15 cellular contexts compared by ENCODE assay signal in the genomic region with DNA sequence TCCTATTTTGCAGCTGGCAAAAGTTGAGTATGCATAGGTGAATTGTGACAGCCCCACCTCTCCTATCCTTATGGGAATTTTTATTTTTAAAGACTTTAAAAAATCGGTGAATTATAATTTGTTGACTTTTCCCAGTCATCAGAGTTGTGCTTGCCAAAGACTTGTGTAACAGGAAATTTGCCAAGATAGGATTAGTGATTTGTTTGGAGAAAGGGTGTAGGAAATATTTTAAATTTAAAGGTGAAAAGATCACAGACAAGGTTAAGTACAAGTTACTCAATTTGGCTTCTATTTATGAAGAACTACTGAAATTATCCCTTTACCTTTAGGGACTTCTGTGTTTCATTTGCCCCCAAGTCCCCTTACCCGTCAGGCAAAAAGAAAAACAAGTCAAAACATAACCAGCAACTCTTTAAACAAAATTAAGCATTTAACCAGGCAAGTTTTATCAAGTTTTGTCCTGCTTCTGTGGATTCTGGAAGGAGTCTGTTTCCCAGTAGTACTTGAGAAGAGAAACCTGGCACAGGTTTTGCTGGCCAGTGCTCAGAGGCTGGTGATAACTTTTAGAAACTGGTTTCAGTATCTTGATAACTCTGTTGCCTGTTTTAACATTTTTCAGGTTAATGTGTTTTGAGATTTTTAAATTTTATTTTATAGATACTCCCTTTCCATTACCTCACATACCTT.
DNase-seq lines count a peak whose midpoint lies in the region; ATAC-seq, FAIRE-seq and TF ChIP-seq lines count a peak whose summit lies in the region.
"Had no signal": no experiment of that assay in that cellular context is flagged by ENCODE, and none has a peak within 500 bp of the region (broad histone marks: within the 10 kb centered on the region; RNA-seq: fewer than 3 reads in every experiment).

No MANE protein-coding gene starts in this region.

- H2BK5ac ChIP-seq in mesenchymal stem cell (ENCODE audit: low read depth, low read length, poor library complexity, severe bottlenecking): no peak overlapping the region

- H3K4ac ChIP-seq in mesenchymal stem cell (ENCODE audit: low read depth in 1 of 2, low read length in 2 of 2): no peak overlapping the region

- no peak for FAIRE-seq in HepG2 (lab: Jason Lieb, UNC)

- peaks cover 45% of the 10 kb centered on the region for H3K27me3 Mint-ChIP-seq in activated CD8-positive, alpha-beta memory T cell treated with anti-CD3 and anti-CD28 coated beads, Interleukin-2, amount 10 ng/mL, durations not matched to agents 7 days and 5 days

- H2AK5ac ChIP-seq in mesenchymal stem cell (ENCODE audit: low read length, severe bottlenecking): no peak overlapping the region

- H4K91ac ChIP-seq in mesenchymal stem cell (ENCODE audit: low read length): no peak overlapping the region

- H3K9ac ChIP-seq in liver (ENCODE audit: low read depth in 1 of 2, low read length in 2 of 2): peak overlapping the region in 1 of 2 donors; percentile 2
- no peak overlapping the region for H3K9ac ChIP-seq in HepG2 (ENCODE audit: insufficient read depth, low read depth, low read length)
- H3K9ac ChIP-seq in mesenchymal stem cell (ENCODE audit: low read length): peak overlapping the region; percentile 8

- TF ChIP-seq EP300 in HepG2 (IDR thresholded peaks at IDR 0.05; ENCODE audit: low read depth in 2 of 2, low read length in 2 of 2) (no peak), HepG2 (CRISPR knock-in tag; IDR thresholded peaks at IDR 0.05; ENCODE audit: borderline replicate concordance) (no peak)

- no peak overlapping the region for H3K23ac ChIP-seq in mesenchymal stem cell (ENCODE audit: low read length in 2 of 2)

- H3K18ac ChIP-seq in mesenchymal stem cell (ENCODE audit: low read depth in 1 of 2, low read length in 2 of 2): no peak overlapping the region

- H2BK120ac ChIP-seq in mesenchymal stem cell (ENCODE audit: low read depth, low read length): peak overlapping the region; percentile 34

- POLR2A ChIA-PET in HepG2 (lab: Yijun Ruan, JAX): no interaction called here

- TF ChIP-seq RAD21 in liver (IDR thresholded peaks at IDR 0.05) (no peak), HepG2 (CRISPR knock-in tag; IDR thresholded peaks at IDR 0.05) (no peak)

- no peak for TF ChIP-seq CTCF in liver (IDR thresholded peaks at IDR 0.05; ENCODE audit: low read depth, low read length, missing input control)
- TF ChIP-seq CTCF in HepG2 (CRISPR knock-in tag; IDR thresholded peaks at IDR 0.05): no peak
- no peak for TF ChIP-seq CTCF in fibroblast of pulmonary artery (IDR thresholded peaks at IDR 0.05; ENCODE audit: low read length, missing control alignments)
- TF ChIP-seq CTCF in GM20000 (IDR thresholded peaks at IDR 0.05; ENCODE audit: extremely low read depth, missing control alignments): no peak

- H3K79me2 ChIP-seq in HepG2 (ENCODE audit: insufficient read depth, low read length): no peaks in the 10 kb centered on the region

- H3K4me3 ChIP-seq in liver (ENCODE audit: low read depth in 1 of 3, low read length in 3 of 3): no peak overlapping the region
- H3K4me3 ChIP-seq in HepG2 (replicated peaks in 1 of 3; ENCODE audit: insufficient read depth in 1 of 3, low read depth in 2 of 3, low read length in 3 of 3): no peak overlapping the region
- H3K4me3 ChIP-seq in fibroblast of pulmonary artery (replicated peaks; ENCODE audit: low read depth, low read length): no peak overlapping the region
- no peak overlapping the region for H3K4me3 ChIP-seq in mesenchymal stem cell (ENCODE audit: insufficient read depth in 1 of 2, low read depth in 1 of 2, low read length in 2 of 2)
- H3K4me3 ChIP-seq: skin epidermis had no signal

- H4K20me1 ChIP-seq in HepG2 (ENCODE audit: insufficient read depth, low read length): no peaks in the 10 kb centered on the region

- no peak overlapping the region for H2BK12ac ChIP-seq in mesenchymal stem cell (ENCODE audit: low read length in 2 of 2)

- H3K4me1 Mint-ChIP-seq in activated CD8-positive, alpha-beta memory T cell treated with anti-CD3 and anti-CD28 coated beads, Interleukin-2, amount 10 ng/mL, durations not matched to agents 7 days and 5 days: peaks cover 15% of the 10 kb centered on the region

- in situ Hi-C loops in HepG2 (cut with HindIII; ENCODE audit: extremely low pct_ligation_motif_present, low pct_unique_long_range_greater_than_20kb): no loop called here

- H3K9me3 ChIP-seq in liver (ENCODE audit: control insufficient read depth in 4 of 4, low read length in 3 of 4) (no peaks in the 10 kb centered on the region), HepG2 (ENCODE audit: low read length) (no peaks in the 10 kb centered on the region), mesenchymal stem cell (ENCODE audit: control insufficient read depth, low read length) (no peaks in the 10 kb centered on the region)

- H3K9me3 Mint-ChIP-seq in activated CD8-positive, alpha-beta memory T cell treated with anti-CD3 and anti-CD28 coated beads, Interleukin-2, amount 10 ng/mL, durations not matched to agents 7 days and 5 days (ENCODE audit: low read depth): no peaks in the 10 kb centered on the region
- H3K9me3 Mint-ChIP-seq: nephron progenitor cell had no signal

- H3K36me3 ChIP-seq in liver (ENCODE audit: control insufficient read depth in 4 of 4, insufficient read depth in 3 of 4, low read depth in 1 of 4, low read length in 3 of 4) (no peaks in the 10 kb centered on the region), HepG2 (replicated peaks in 1 of 2; ENCODE audit: control insufficient read depth in 1 of 2, insufficient read depth in 2 of 2, low read length in 2 of 2) (no peaks in the 10 kb centered on the region), mesenchymal stem cell (ENCODE audit: control insufficient read depth in 1 of 2, insufficient read depth in 2 of 2, low read depth in 1 of 2, low read length in 2 of 2) (no peaks in the 10 kb centered on the region)

- peaks cover 2% of the 10 kb centered on the region for H3K79me1 ChIP-seq in mesenchymal stem cell (replicated peaks; ENCODE audit: low read length, poor library complexity, severe bottlenecking)

- WGBS in liver: 29% methylated on average over 2 of the region's 2 CpGs
- WGBS in HepG2 (ENCODE audit: low lambda C conversion rate): 0% methylated on average over 2 of the region's 2 CpGs
- 73% methylated on average over 2 of the region's 2 CpGs for WGBS in mesenchymal stem cell

- no peak overlapping the region for H2BK15ac ChIP-seq in mesenchymal stem cell (ENCODE audit: low read depth, poor library complexity, severe bottlenecking)

- ATAC-seq in HepG2: no peak
- no peak for ATAC-seq in activated CD8-positive, alpha-beta memory T cell treated with anti-CD3 and anti-CD28 coated beads, Interleukin-2, amount 10 ng/mL, durations not matched to agents 7 days and 5 days
- no peak for ATAC-seq in HG03432 (IDR thresholded peaks at IDR 0.05; ENCODE audit: unreplicated experiment)

- H3K27ac Mint-ChIP-seq in activated CD8-positive, alpha-beta memory T cell treated with anti-CD3 and anti-CD28 coated beads, Interleukin-2, amount 10 ng/mL, durations not matched to agents 7 days and 5 days: no peak overlapping the region
- H3K27ac Mint-ChIP-seq: nephron progenitor cell had no signal

- H3K4me1 ChIP-seq in liver (ENCODE audit: control insufficient read depth in 4 of 4, insufficient read depth in 4 of 4, low read length in 3 of 4): peaks cover 0 to 22% (median 14%) of the 10 kb centered on the region in 4 donors
- H3K4me1 ChIP-seq in HepG2 (ENCODE audit: insufficient read depth, low read length): peaks cover 7% of the 10 kb centered on the region; the same call in 1 of the 2 replicates
- peaks cover 3% of the 10 kb centered on the region for H3K4me1 ChIP-seq in mesenchymal stem cell (ENCODE audit: control insufficient read depth, insufficient read depth, low read depth, low read length)

- no peak overlapping the region for H2AFZ ChIP-seq in HepG2 (ENCODE audit: low read length)
- no peak overlapping the region for H2AFZ ChIP-seq in mesenchymal stem cell (ENCODE audit: low read depth, low read length)

- H3K27me3 ChIP-seq in liver (ENCODE audit: control insufficient read depth in 4 of 4, insufficient read depth in 4 of 4, low read length in 3 of 4) (no peaks in the 10 kb centered on the region), HepG2 (ENCODE audit: control insufficient read depth in 1 of 2, insufficient read depth in 2 of 2, low read length in 2 of 2) (no peaks in the 10 kb centered on the region; a peak in 1 of 5 replicates), mesenchymal stem cell (ENCODE audit: control insufficient read depth in 1 of 2, insufficient read depth in 1 of 2, low read length in 2 of 2) (no peaks in the 10 kb centered on the region)

- CTCF ChIA-PET in HepG2 (lab: Yijun Ruan, JAX; ENCODE audit: low intra/inter-chr PET ratio, low total read pairs): no interaction called here
- CTCF ChIA-PET in activated CD8-positive, alpha-beta memory T cell treated with anti-CD3 and anti-CD28 coated beads, Interleukin-2, amount 10 ng/mL, durations not matched to agents 7 days and 5 days (lab: Charles Lee): no interaction called here

- TF ChIP-seq POLR2A in HepG2 (IDR thresholded peaks at IDR 0.05; ENCODE audit: insufficient read depth in 1 of 2, low read depth in 2 of 2, low read length in 2 of 2): no peak

- H3K14ac ChIP-seq in mesenchymal stem cell (ENCODE audit: low read length in 2 of 2): no peak overlapping the region

- no peak overlapping the region for H3K4me2 ChIP-seq in HepG2 (ENCODE audit: low read depth, low read length)
- no peak overlapping the region for H3K4me2 ChIP-seq in mesenchymal stem cell (ENCODE audit: low read length, poor library complexity, severe bottlenecking)

- H4K8ac ChIP-seq in mesenchymal stem cell (ENCODE audit: low read length): no peak overlapping the region

- no TSS peak for BruUV-seq in HepG2 (replicated peaks; lab: Mats Ljungman, UMichigan)

- DNase-seq in HepG2 (ENCODE audit: low spot score): no peak
- DNase-seq in fibroblast of pulmonary artery (ENCODE audit: low read depth): peak; percentile 66
- DNase-seq in mesenchymal stem cell: peak; percentile 24
- no peak for DNase-seq in activated CD8-positive, alpha-beta memory T cell treated with anti-CD3 and anti-CD28 coated beads, Interleukin-2, amount 10 ng/mL, durations not matched to agents 7 days and 5 days
- DNase-seq in LoVo (ENCODE audit: low spot score): no peak
- no peak for DNase-seq in GM20000 (ENCODE audit: low spot score)
- DNase-seq: ACHN; activated naive CD4-positive, alpha-beta T cell treated with Interleukin-2 at 50 U/mL for 16 hours; islet precursor cell; NCI-H1694 treated with DMSO at 0.1 percent for 48 hours; NCI-H526 treated with DMSO at 0.1 percent for 48 hours; nephron progenitor cell had no signal

- peak overlapping the region; percentile 55 for H3K27ac ChIP-seq in liver (ENCODE audit: low read depth in 1 of 2, low read length in 2 of 2)
- no peak overlapping the region for H3K27ac ChIP-seq in HepG2 (ENCODE audit: extremely low read length, insufficient read depth, low read length)
- no peak overlapping the region for H3K27ac ChIP-seq in mesenchymal stem cell (ENCODE audit: low read length, poor library complexity, severe bottlenecking)

- peaks cover 6% of the 10 kb centered on the region for H3K36me3 Mint-ChIP-seq in activated CD8-positive, alpha-beta memory T cell treated with anti-CD3 and anti-CD28 coated beads, Interleukin-2, amount 10 ng/mL, durations not matched to agents 7 days and 5 days

- intact Hi-C loops in HepG2 (cut with micrococcal nuclease; ENCODE audit: unreplicated experiment): no loop called here

- H3K4me3 Mint-ChIP-seq in activated CD8-positive, alpha-beta memory T cell treated with anti-CD3 and anti-CD28 coated beads, Interleukin-2, amount 10 ng/mL, durations not matched to agents 7 days and 5 days: no peak overlapping the region
- H3K4me3 Mint-ChIP-seq: nephron progenitor cell had no signal

Comparison
In these comparisons a context has a peak if more than half of its experiments do, and no peak if none do; other contexts are left out.
1. H3K27ac ChIP-seq: peak in liver (2 of 2); none in HepG2 (single experiment) and mesenchymal stem cell (single experiment).
2. DNase-seq: peak in fibroblast of pulmonary artery (single experiment) and mesenchymal stem cell (single experiment); none in HepG2 (single experiment), activated CD8-positive, alpha-beta memory T cell treated with anti-CD3 and anti-CD28 coated beads, Interleukin-2, amount 10 ng/mL, durations not matched to agents 7 days and 5 days (single experiment), LoVo (single experiment) and GM20000 (single experiment).